11 cellular contexts compared by ENCODE assay signal in genomic region chr9:133714606-133715294, GRCh38. TPM values are rescaled to one million over a fixed set of nuclear protein-coding genes. Genes with fewer than 3 reads are reported as not detected.
DNase-seq lines count a peak whose midpoint lies in the region; ATAC-seq and TF ChIP-seq lines count a peak whose summit lies in the region.
"Had no signal": no experiment of that assay in that cellular context is flagged by ENCODE, and none has a peak within 500 bp of the region (broad histone marks: within the 10 kb centered on the region; RNA-seq: fewer than 3 reads in every experiment).

No MANE protein-coding gene starts in this region.

- H3K4me3 Mint-ChIP-seq in nephron: peak overlapping the region in 1 of 3 experiments; percentile 46
- H3K4me3 Mint-ChIP-seq in activated naive CD8-positive, alpha-beta T cell treated with anti-CD3 and anti-CD28 coated beads, Interleukin-2, amount 50 U/mL, for 24 hours: no peak overlapping the region
- H3K4me3 Mint-ChIP-seq: activated CD8-positive, alpha-beta T cell treated with anti-CD3 and anti-CD28 coated beads for 36 hours; B cell had no signal

- H3K4me1 ChIP-seq in PC-3 (ENCODE audit: insufficient read depth, low read length): no peaks in the 10 kb centered on the region

- H3K27ac ChIP-seq in AG04450 (ENCODE audit: low read depth, low read length): peak overlapping the region; percentile 61
- H3K27ac ChIP-seq in PC-3 (ENCODE audit: low read length): no peak overlapping the region

- H3K9me2 ChIP-seq in PC-3 (replicated peaks; ENCODE audit: low read length): no peaks in the 10 kb centered on the region

- POLR2A ChIA-PET in AG04450 (lab: Yijun Ruan, JAX): no interaction called here
- POLR2A ChIA-PET in PC-3 (lab: Charles Lee; ENCODE audit: unreplicated experiment): no interaction called here

- peaks cover 22% of the 10 kb centered on the region for H3K27me3 Mint-ChIP-seq in nephron (ENCODE audit: low read depth)
- H3K27me3 Mint-ChIP-seq in activated naive CD8-positive, alpha-beta T cell treated with anti-CD3 and anti-CD28 coated beads, Interleukin-2, amount 50 U/mL, for 24 hours: peaks cover 2% of the 10 kb centered on the region
- H3K27me3 Mint-ChIP-seq: activated CD8-positive, alpha-beta T cell treated with anti-CD3 and anti-CD28 coated beads for 36 hours had no signal

- CTCF ChIA-PET in AG04450 (lab: Charles Lee): no interaction called here
- CTCF ChIA-PET in PC-3 (lab: Charles Lee): no interaction called here

- H2AFZ ChIP-seq in PC-3 (ENCODE audit: low read length): no peak overlapping the region

- no peak overlapping the region for H3K4me2 ChIP-seq in PC-3 (ENCODE audit: low read length)

- H3K9me3 Mint-ChIP-seq in nephron: no peaks in the 10 kb centered on the region
- no peaks in the 10 kb centered on the region for H3K9me3 Mint-ChIP-seq in activated naive CD8-positive, alpha-beta T cell treated with anti-CD3 and anti-CD28 coated beads, Interleukin-2, amount 50 U/mL, for 24 hours
- H3K9me3 Mint-ChIP-seq: activated CD8-positive, alpha-beta T cell treated with anti-CD3 and anti-CD28 coated beads for 36 hours had no signal

- H3K79me2 ChIP-seq in PC-3 (ENCODE audit: low read length): no peaks in the 10 kb centered on the region

- ATAC-seq in PC-3 (no peak), HG02938 (IDR thresholded peaks at IDR 0.05; ENCODE audit: unreplicated experiment) (no peak)
- ATAC-seq in activated naive CD8-positive, alpha-beta T cell treated with anti-CD3 and anti-CD28 coated beads, Interleukin-2, amount 50 U/mL, for 24 hours: no peak
- no peak for ATAC-seq in stimulated activated naive CD8-positive, alpha-beta T cell treated with anti-CD3 and anti-CD28 coated beads, Interleukin-15, Interleukin-2, amounts not matched to agents 100 U/mL and 50 U/mL, for 24 hours

- H3F3A ChIP-seq in PC-3 (ENCODE audit: low read length, unreplicated experiment): no peaks in the 10 kb centered on the region

- peaks cover 25% of the 10 kb centered on the region for H3K4me1 Mint-ChIP-seq in nephron
- peaks cover 6% of the 10 kb centered on the region for H3K4me1 Mint-ChIP-seq in activated naive CD8-positive, alpha-beta T cell treated with anti-CD3 and anti-CD28 coated beads, Interleukin-2, amount 50 U/mL, for 24 hours

- DNase-seq in AG04450 (ENCODE audit: low read depth, low spot score) (no peak), PC-3 (peak; percentile 8), fibroblast of peridontal ligament (ENCODE audit: extremely low read depth) (peak; percentile 35)
- no peak for DNase-seq in activated naive CD8-positive, alpha-beta T cell treated with anti-CD3 and anti-CD28 coated beads, Interleukin-2, amount 50 U/mL, for 24 hours
- no peak for DNase-seq in stimulated activated naive CD8-positive, alpha-beta T cell treated with anti-CD3 and anti-CD28 coated beads, Interleukin-15, Interleukin-2, amounts not matched to agents 100 U/mL and 50 U/mL, for 24 hours
- no peak for DNase-seq in stimulated activated naive CD4-positive, alpha-beta T cell (lab: John Stamatoyannopoulos, UW)
- DNase-seq: activated CD8-positive, alpha-beta T cell treated with anti-CD3 and anti-CD28 coated beads for 36 hours; hippocampal formation had no signal

- H3K27me3 ChIP-seq in AG04450 (ENCODE audit: control insufficient read depth, insufficient read depth, low read length) (no peaks in the 10 kb centered on the region), PC-3 (ENCODE audit: low read length) (no peaks in the 10 kb centered on the region)

- no peak overlapping the region for H3K9ac ChIP-seq in PC-3 (ENCODE audit: low read length)

- peak overlapping the region; percentile 65 to 74 (median 66) for H3K27ac Mint-ChIP-seq in nephron
- H3K27ac Mint-ChIP-seq in activated naive CD8-positive, alpha-beta T cell treated with anti-CD3 and anti-CD28 coated beads, Interleukin-2, amount 50 U/mL, for 24 hours: no peak overlapping the region
- H3K27ac Mint-ChIP-seq: activated CD8-positive, alpha-beta T cell treated with anti-CD3 and anti-CD28 coated beads for 36 hours; B cell had no signal

- no peaks in the 10 kb centered on the region for H3K36me3 Mint-ChIP-seq in nephron (ENCODE audit: low read depth)
- H3K36me3 Mint-ChIP-seq in activated naive CD8-positive, alpha-beta T cell treated with anti-CD3 and anti-CD28 coated beads, Interleukin-2, amount 50 U/mL, for 24 hours (ENCODE audit: low read depth): no peaks in the 10 kb centered on the region

- intact Hi-C loops in PC-3 (cut with micrococcal nuclease): no loop called here

- TF ChIP-seq CTCF in AG04450 (IDR thresholded peaks at IDR 0.05; ENCODE audit: low read depth, low read length) (no peak), PC-3 (conservative IDR thresholded peaks at IDR 0.05; ENCODE audit: low read depth, low read length) (no peak), nephron (IDR thresholded peaks at IDR 0.05; ENCODE audit: unreplicated experiment in 3 of 3) (no peak)

- H3K4me3 ChIP-seq in AG04450 (ENCODE audit: low read depth, low read length): no peak overlapping the region
- no peak overlapping the region for H3K4me3 ChIP-seq in PC-3 (ENCODE audit: low read length)

- H3K9me3 ChIP-seq in AG04450 (ENCODE audit: control insufficient read depth, insufficient read depth, low read length): no peaks in the 10 kb centered on the region; the same call in 1 of the 2 replicates
- H3K9me3 ChIP-seq in PC-3 (ENCODE audit: low read length): no peaks in the 10 kb centered on the region

- BruUV-seq in PC-3 (replicated peaks; lab: Mats Ljungman, UMichigan): no TSS peak

- no peaks in the 10 kb centered on the region for H4K20me1 ChIP-seq in PC-3 (ENCODE audit: low read length)

- H3K36me3 ChIP-seq in PC-3 (ENCODE audit: low read depth, low read length): no peaks in the 10 kb centered on the region

RNA-seq across cellular contexts. Expression of gene SARDH, which starts 23.4 kb away (rescaled TPM):
- polyA plus RNA-seq in AG04450 (2011; rRNA removed): 1.3 and 2.2 TPM in 2 replicates
- polyA minus RNA-seq in AG04450 (2011; rRNA and poly(A)+ RNA removed): 1.8 and 3.5 TPM in 2 replicates
- 2.5 and 3.4 TPM in 2 replicates for total RNA-seq in PC-3 (2014; rRNA removed)

Comparison
In these comparisons a context has a peak if more than half of its experiments do, and no peak if none do; other contexts are left out.
1. DNase-seq: peak in PC-3 (single experiment) and fibroblast of peridontal ligament (single experiment); none in AG04450 (single experiment), activated naive CD8-positive, alpha-beta T cell treated with anti-CD3 and anti-CD28 coated beads, Interleukin-2, amount 50 U/mL, for 24 hours (single experiment), stimulated activated naive CD8-positive, alpha-beta T cell treated with anti-CD3 and anti-CD28 coated beads, Interleukin-15, Interleukin-2, amounts not matched to agents 100 U/mL and 50 U/mL, for 24 hours (single experiment) and stimulated activated naive CD4-positive, alpha-beta T cell (0 of 6).